8 cellular contexts compared by ENCODE assay signal in the genomic region with DNA sequence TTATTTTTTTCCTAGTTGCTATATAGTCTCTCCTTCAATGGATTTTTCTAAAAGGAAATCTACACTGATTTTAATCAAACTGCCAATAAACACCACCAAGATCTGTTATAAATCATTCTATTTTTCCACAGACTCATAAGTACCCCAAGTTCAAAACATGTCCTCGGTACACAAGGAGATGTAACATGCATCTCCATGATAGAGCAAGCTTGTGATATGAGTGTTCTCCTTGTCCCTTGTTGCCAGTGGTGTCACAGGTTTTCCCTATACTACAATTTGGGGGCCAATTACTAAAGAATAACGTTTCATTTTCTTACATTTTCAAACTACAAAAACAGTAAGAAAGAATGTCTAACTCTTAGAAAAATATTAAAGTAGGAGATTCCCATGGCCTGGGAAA. TPM values are rescaled to one million over a fixed set of nuclear protein-coding genes. Genes with fewer than 3 reads are reported as not detected.
DNase-seq lines count a peak whose midpoint lies in the region; ATAC-seq and TF ChIP-seq lines count a peak whose summit lies in the region.

No MANE protein-coding gene starts in this region.

- H3K4me1 ChIP-seq in right cardiac atrium (ENCODE audit: control insufficient read depth, insufficient read depth, low read length) (peaks cover 2% of the 10 kb centered on the region), vagina (peaks cover 5% of the 10 kb centered on the region)

- H3K9me3 ChIP-seq in right cardiac atrium (ENCODE audit: control insufficient read depth, low read length): no peaks in the 10 kb centered on the region
- no peaks in the 10 kb centered on the region for H3K9me3 ChIP-seq in vagina

- TF ChIP-seq POLR2A in vagina (IDR thresholded peaks at IDR 0.05): no peak

- no peak for ATAC-seq in right cardiac atrium
- ATAC-seq in Right ventricle myocardium inferior: no peak
- ATAC-seq in memory B cell (ENCODE audit: low read depth): no peak
- ATAC-seq in HG03460 (IDR thresholded peaks at IDR 0.05; ENCODE audit: unreplicated experiment): no peak

- H3K36me3 Mint-ChIP-seq in T-helper 2 cell treated with Interferon-gamma antibody and Interleukin-4, amounts not matched to agents 5 μg/mL and 100 μg/mL, for 36 hours (ENCODE audit: low read depth): peaks cover 40% of the 10 kb centered on the region
- H3K36me3 Mint-ChIP-seq in memory B cell: peaks cover 1% of the 10 kb centered on the region

- H3K36me3 ChIP-seq in vagina: no peaks in the 10 kb centered on the region

- no peaks in the 10 kb centered on the region for H3K27me3 ChIP-seq in right cardiac atrium (ENCODE audit: control insufficient read depth, insufficient read depth)
- H3K27me3 ChIP-seq in vagina: no peaks in the 10 kb centered on the region

- no peaks in the 10 kb centered on the region for H3K27me3 Mint-ChIP-seq in T-helper 2 cell treated with Interferon-gamma antibody and Interleukin-4, amounts not matched to agents 5 μg/mL and 100 μg/mL, for 36 hours (ENCODE audit: low read depth)
- H3K27me3 Mint-ChIP-seq in memory B cell: no peaks in the 10 kb centered on the region

- H3K4me3 ChIP-seq in right cardiac atrium (ENCODE audit: low read length): peak overlapping the region; percentile 56
- peak overlapping the region; percentile 28 to 33 for H3K4me3 ChIP-seq in vagina

- DNase-seq in right cardiac atrium (no peak), Right ventricle myocardium inferior (ENCODE audit: missing footprints) (no peak), memory B cell (ENCODE audit: low spot score in 2 of 2) (no peak), vagina (ENCODE audit: extremely low spot score in 2 of 2) (no peak), UCSD-AML1 (lab: John Stamatoyannopoulos, UW; ENCODE audit: unreplicated experiment) (no peak), activated gamma-delta T cell (lab: John Stamatoyannopoulos, UW) (no peak)
- no peak for DNase-seq in T-helper 2 cell treated with Interferon-gamma antibody and Interleukin-4, amounts not matched to agents 5 μg/mL and 100 μg/mL, for 36 hours (ENCODE audit: low spot score)

- intact Hi-C loops in right cardiac atrium (cut with DNase I) (no loop called here), Right ventricle myocardium inferior (cut with DNase I) (no loop called here), vagina (cut with DNase I) (no loop called here)

- no peaks in the 10 kb centered on the region for H3K9me3 Mint-ChIP-seq in T-helper 2 cell treated with Interferon-gamma antibody and Interleukin-4, amounts not matched to agents 5 μg/mL and 100 μg/mL, for 36 hours
- H3K9me3 Mint-ChIP-seq in memory B cell: no peaks in the 10 kb centered on the region

- H3K4me1 Mint-ChIP-seq in T-helper 2 cell treated with Interferon-gamma antibody and Interleukin-4, amounts not matched to agents 5 μg/mL and 100 μg/mL, for 36 hours (ENCODE audit: low read depth): peaks cover 57% of the 10 kb centered on the region
- H3K4me1 Mint-ChIP-seq in memory B cell: peaks cover 31% of the 10 kb centered on the region

- peak overlapping the region; percentile 95 for H3K4me3 Mint-ChIP-seq in T-helper 2 cell treated with Interferon-gamma antibody and Interleukin-4, amounts not matched to agents 5 μg/mL and 100 μg/mL, for 36 hours
- H3K4me3 Mint-ChIP-seq in memory B cell: peak overlapping the region; percentile 90

- H3K27ac ChIP-seq in right cardiac atrium (ENCODE audit: low read length) (no peak overlapping the region), vagina (peak overlapping the region; percentile 21)

- peak overlapping the region; percentile 95 for H3K27ac Mint-ChIP-seq in T-helper 2 cell treated with Interferon-gamma antibody and Interleukin-4, amounts not matched to agents 5 μg/mL and 100 μg/mL, for 36 hours
- H3K27ac Mint-ChIP-seq in memory B cell: peak overlapping the region; percentile 92

- 39% methylated on average over 2 of the region's 2 CpGs for WGBS in right cardiac atrium

- no peak for TF ChIP-seq CTCF in vagina (IDR thresholded peaks at IDR 0.05)

RNA-seq across cellular contexts. Expression of gene ARHGEF6, which starts 0.5 kb away (rescaled TPM):
- total RNA-seq in right cardiac atrium (10 to 100 TPM; 36.1 to 43.2 (median 38.6) TPM), Right ventricle myocardium inferior (40.2 TPM), vagina (16.2 TPM)
- 17.1 TPM for polyA plus RNA-seq in right cardiac atrium
